ENCODE assay signal across 25 cellular contexts in the genomic region with DNA sequence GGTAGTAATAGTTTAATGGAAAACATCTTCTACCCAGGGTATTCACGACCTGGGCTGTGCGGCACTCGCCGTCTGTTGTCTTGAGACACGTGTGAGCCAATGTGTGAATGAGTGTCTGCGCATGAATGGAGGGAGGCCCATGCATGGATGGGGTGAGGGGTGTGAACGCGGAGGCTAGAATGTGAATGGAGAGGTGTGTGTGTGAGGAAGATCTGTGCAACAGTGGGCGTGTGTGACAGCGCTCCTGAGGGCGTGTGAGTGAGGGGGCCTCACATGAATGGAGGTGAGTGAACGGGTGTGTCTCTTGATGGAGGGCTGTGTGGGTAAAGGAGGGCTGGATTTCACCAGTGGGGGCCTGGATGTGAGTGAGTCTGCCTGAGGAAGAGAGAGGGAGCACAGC.
"Had no signal": no experiment of that assay in that cellular context is flagged by ENCODE, and none has a peak within 500 bp of the region (broad histone marks: within the 10 kb centered on the region; RNA-seq: fewer than 3 reads in every experiment).

No MANE protein-coding gene starts in this region.

- H3K4me3 Mint-ChIP-seq: activated CD8-positive, alpha-beta T cell treated with anti-CD3 and anti-CD28 coated beads for 36 hours; activated naive CD4-positive, alpha-beta T cell treated with anti-CD3 and anti-CD28 coated beads, Interleukin-2, amount 50 U/mL, for 24 hours; activated naive CD8-positive, alpha-beta T cell treated with anti-CD3 and anti-CD28 coated beads, Interleukin-2, amount 10 ng/mL, durations not matched to agents 7 days and 5 days had no signal

- H3K9me3 ChIP-seq: ascending aorta, breast epithelium, Peyer's patch, SJSA1 had no signal

- ATAC-seq: activated CD4-positive, CD25-positive, alpha-beta regulatory T cell treated with anti-CD3 and anti-CD28 coated beads, Interleukin-2, amount 50 U/mL, for 24 hours; activated CD8-positive, alpha-beta T cell treated with anti-CD3 and anti-CD28 coated beads for 36 hours had no signal

- H3K36me3 Mint-ChIP-seq: activated naive CD4-positive, alpha-beta T cell treated with anti-CD3 and anti-CD28 coated beads, Interleukin-2, amount 50 U/mL, for 24 hours; activated naive CD8-positive, alpha-beta T cell treated with anti-CD3 and anti-CD28 coated beads, Interleukin-2, amount 10 ng/mL, durations not matched to agents 7 days and 5 days had no signal

- H3K9me3 Mint-ChIP-seq: activated CD8-positive, alpha-beta T cell treated with anti-CD3 and anti-CD28 coated beads for 36 hours; activated naive CD4-positive, alpha-beta T cell treated with anti-CD3 and anti-CD28 coated beads, Interleukin-2, amount 50 U/mL, for 24 hours; activated naive CD8-positive, alpha-beta T cell treated with anti-CD3 and anti-CD28 coated beads, Interleukin-2, amount 10 ng/mL, durations not matched to agents 7 days and 5 days; activated T-helper 2 cell treated with anti-CD3 and anti-CD28 coated beads, Interferon-gamma antibody, Interleukin-2, Interleukin-4, amounts not matched to agents 10 μg/mL and 5 μg/mL and 100 μg/mL, durations not matched to agents 14 hours and 24 hours and 36 hours had no signal

- H3K4me1 ChIP-seq: ascending aorta, breast epithelium, Peyer's patch, SJSA1 had no signal

- FAIRE-seq: TTC549 had no signal

- H3K27me3 ChIP-seq: ascending aorta, breast epithelium, Peyer's patch, SJSA1 had no signal

- H3K27ac ChIP-seq: ascending aorta, breast epithelium, Peyer's patch, SJSA1 had no signal

- H3K36me3 ChIP-seq: ascending aorta, breast epithelium, Peyer's patch, SJSA1 had no signal

- H3K27me3 Mint-ChIP-seq: activated CD8-positive, alpha-beta T cell treated with anti-CD3 and anti-CD28 coated beads for 36 hours; activated naive CD4-positive, alpha-beta T cell treated with anti-CD3 and anti-CD28 coated beads, Interleukin-2, amount 50 U/mL, for 24 hours had no signal

- H3K27ac Mint-ChIP-seq: activated CD8-positive, alpha-beta T cell treated with anti-CD3 and anti-CD28 coated beads for 36 hours; activated naive CD4-positive, alpha-beta T cell treated with anti-CD3 and anti-CD28 coated beads, Interleukin-2, amount 50 U/mL, for 24 hours; activated naive CD8-positive, alpha-beta T cell treated with anti-CD3 and anti-CD28 coated beads, Interleukin-2, amount 10 ng/mL, durations not matched to agents 7 days and 5 days; activated T-helper 2 cell treated with anti-CD3 and anti-CD28 coated beads, Interferon-gamma antibody, Interleukin-2, Interleukin-4, amounts not matched to agents 10 μg/mL and 5 μg/mL and 100 μg/mL, durations not matched to agents 14 hours and 24 hours and 36 hours had no signal

- H3K4me3 ChIP-seq: ascending aorta, breast epithelium, Peyer's patch, SJSA1 had no signal

- DNase-seq: activated CD4-positive, alpha-beta T cell treated with anti-CD3 and anti-CD28 coated beads for 4 hours; activated CD8-positive, alpha-beta T cell treated with anti-CD3 and anti-CD28 coated beads for 36 hours; activated gamma-delta T cell; activated naive CD4-positive, alpha-beta T cell treated with Interleukin-2 at 50 U/mL for 16 hours; activated naive CD8-positive, alpha-beta T cell treated with anti-CD3 and anti-CD28 coated beads, Interleukin-2, amount 10 ng/mL, durations not matched to agents 7 days and 5 days; activated T-cell treated with anti-CD3 and anti-CD28 coated beads, Interleukin-2, amount 50 U/mL, for 1 hour; Karpas-422; KBM-7; NCI-H1105; NCI-H1417 treated with DMSO at 0.1 percent for 48 hours; NCI-H187 treated with DMSO at 0.1 percent for 48 hours; NCI-H524 treated with DMSO at 0.1 percent for 48 hours; Peyer's patch; RPMI8226; SHP77 treated with DMSO at 0.1 percent for 48 hours; SW 1271; T-helper 1 cell; T1000 had no signal
